Comparison of ENCODE assay signal across 1 cellular context in the genomic region with DNA sequence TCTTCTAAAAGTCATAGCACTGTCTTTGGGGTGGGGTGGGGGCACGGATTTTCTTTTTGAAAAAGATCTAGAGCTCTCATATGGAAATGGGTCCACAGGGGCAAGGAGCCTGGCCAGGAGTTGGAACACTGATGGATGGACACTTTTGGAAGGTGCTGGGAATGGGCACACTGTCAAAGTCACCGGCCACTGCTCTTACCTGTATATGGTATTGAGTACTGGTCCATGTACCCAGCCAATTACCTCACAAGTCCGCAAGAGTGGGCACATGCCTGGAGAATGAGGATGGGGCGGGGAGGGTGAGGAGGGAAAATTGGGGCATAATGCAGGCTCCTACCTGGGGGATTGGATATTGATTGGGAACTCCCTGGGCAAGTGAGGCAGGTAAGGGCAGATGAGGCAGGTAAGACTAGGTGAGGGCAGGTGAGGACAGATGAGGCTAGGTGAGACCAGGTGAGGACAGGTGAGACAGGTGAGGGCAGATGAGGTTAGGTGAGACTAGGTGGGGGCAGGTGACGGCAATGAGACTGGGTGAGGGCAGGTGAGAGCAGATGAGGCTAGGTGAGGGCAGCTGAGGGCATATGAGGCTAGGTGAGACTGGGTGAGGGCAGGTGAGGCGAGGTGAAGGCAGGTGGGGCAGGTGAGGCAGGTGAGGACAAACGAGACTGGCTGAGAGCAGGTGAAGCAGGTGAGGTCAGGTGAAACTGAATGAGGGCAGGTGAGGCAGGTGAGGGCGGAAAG.
TF ChIP-seq lines count a peak whose summit lies in the region.

No MANE protein-coding gene starts in this region.

TF ChIP-seq in K562, 482 proteins besides CTCF, POLR2A, EP300 and RAD21:
- TF ChIP-seq ZEB2 (IDR thresholded peaks at IDR 0.05) (peak; percentile 55; the same call in 1 of the 2 replicates), ZNF239 (CRISPR knock-in tag; IDR thresholded peaks at IDR 0.05) (no peak)
